24 cellular contexts compared by ENCODE assay signal in genomic region chr3:147521646-147522045, GRCh38.
DNase-seq lines count a peak whose midpoint lies in the region; ATAC-seq and TF ChIP-seq lines count a peak whose summit lies in the region.
"Had no signal": no experiment of that assay in that cellular context is flagged by ENCODE, and none has a peak within 500 bp of the region (broad histone marks: within the 10 kb centered on the region; RNA-seq: fewer than 3 reads in every experiment).

No MANE protein-coding gene starts in this region.

- TF ChIP-seq CTCF in AG10803 (conservative IDR thresholded peaks at IDR 0.05; ENCODE audit: low read length) (no peak), astrocyte of the cerebellum (IDR thresholded peaks at IDR 0.05; ENCODE audit: low read depth, low read length, missing control alignments) (no peak), foreskin keratinocyte (conservative IDR thresholded peaks at IDR 0.05) (no peak)

- H3K27ac ChIP-seq in foreskin keratinocyte: no peak overlapping the region
- H3K27ac ChIP-seq: ascending aorta, sigmoid colon, VCaP had no signal

- no peaks in the 10 kb centered on the region for H3K4me1 ChIP-seq in foreskin keratinocyte
- H3K4me1 ChIP-seq: ascending aorta, sigmoid colon had no signal

- DNase-seq in AG10803 (ENCODE audit: low read depth): peak; percentile 42
- DNase-seq in HS-5 (ENCODE audit: low read depth): peak; percentile 40
- peak; percentile 34 for DNase-seq in astrocyte of the cerebellum (ENCODE audit: low read depth)
- DNase-seq in foreskin keratinocyte: peak; percentile 0 to 6
- no peak for DNase-seq in NCI-H2107 (lab: John Stamatoyannopoulos, UW)
- DNase-seq in cerebellar nuclear complex (lab: John Stamatoyannopoulos, UW): no peak
- no peak for DNase-seq in NCI-H1417 treated with DMSO at 0.1 percent for 48 hours (lab: John Stamatoyannopoulos, UW)
- DNase-seq: activated CD8-positive, alpha-beta T cell treated with anti-CD3 and anti-CD28 coated beads for 36 hours; C1 segment of cervical spinal cord; DMS79; effector CD4-positive, alpha-beta T cell; H9; immature natural killer cell; Kasumi-1; NCI-H187; NCI-H524; nephron progenitor cell; sigmoid colon; stimulated activated CD4-positive, alpha-beta T cell treated with anti-CD3 and anti-CD28 coated beads, Interleukin-4, amount 100 ng/mL, for 4 hours; trophoblast cell had no signal

- in situ Hi-C loops in astrocyte of the cerebellum (cut with HindIII; ENCODE audit: low sequenced_read_pairs): no loop called here

- H3K27me3 ChIP-seq in foreskin keratinocyte: no peaks in the 10 kb centered on the region
- H3K27me3 ChIP-seq: ascending aorta, sigmoid colon had no signal

- H3K4me3 ChIP-seq in AG10803 (ENCODE audit: low read length) (no peak overlapping the region), astrocyte of the cerebellum (ENCODE audit: low read depth, low read length) (no peak overlapping the region)
- H3K4me3 ChIP-seq: ascending aorta, GM12878, sigmoid colon had no signal

- ATAC-seq in foreskin keratinocyte (no peak), HG03378 (IDR thresholded peaks at IDR 0.05; ENCODE audit: unreplicated experiment) (no peak)
- ATAC-seq: activated CD8-positive, alpha-beta T cell treated with anti-CD3 and anti-CD28 coated beads for 36 hours; GM12878 had no signal

Comparison
In these comparisons a context has a peak if more than half of its experiments do, and no peak if none do; other contexts are left out.
1. DNase-seq: peak in AG10803 (single experiment), HS-5 (single experiment), astrocyte of the cerebellum (single experiment) and foreskin keratinocyte (2 of 2); none in NCI-H2107 (single experiment), cerebellar nuclear complex (0 of 2) and NCI-H1417 treated with DMSO at 0.1 percent for 48 hours (single experiment).